ENCODE assay signal across 14 cellular contexts in genomic region chr2:153770359-153770991, GRCh38.
DNase-seq lines count a peak whose midpoint lies in the region; ATAC-seq, FAIRE-seq and TF ChIP-seq lines count a peak whose summit lies in the region.
"Had no signal": no experiment of that assay in that cellular context is flagged by ENCODE, and none has a peak within 500 bp of the region (broad histone marks: within the 10 kb centered on the region; RNA-seq: fewer than 3 reads in every experiment).

No MANE protein-coding gene starts in this region.

- H3K4me1 Mint-ChIP-seq in neural crest cell = no peaks in the 10 kb centered on the region
- H3K4me1 Mint-ChIP-seq: CD8-positive, alpha-beta memory T cell; naive thymus-derived CD4-positive, alpha-beta T cell had no signal

- H4K20me1 ChIP-seq in GM12878 (ENCODE audit: control insufficient read depth, insufficient read depth) = no peaks in the 10 kb centered on the region

- 47% methylated on average over 4 of the region's 4 CpGs for WGBS in GM12878 (ENCODE audit: insufficient coverage, insufficient replicate concordance, low lambda C conversion rate, missing lambda C conversion rate)
- 42 to 52% methylated on average over 4 of the region's 4 CpGs for WGBS in sigmoid colon, 2 donors

- H3K9me3 ChIP-seq in GM12878 (replicated peaks; ENCODE audit: control insufficient read depth, insufficient read depth, low read length) (no peaks in the 10 kb centered on the region), sigmoid colon (peaks cover 0 to 7% (median 4%) of the 10 kb centered on the region in 4 donors)

- H3K27me3 ChIP-seq in GM12878 (replicated peaks in 1 of 2; ENCODE audit: control insufficient read depth in 2 of 2, insufficient read depth in 2 of 2, low read length in 1 of 2) = no peaks in the 10 kb centered on the region
- no peaks in the 10 kb centered on the region for H3K27me3 ChIP-seq in sigmoid colon

- H3K4me1 ChIP-seq in GM12878 (ENCODE audit: control insufficient read depth, insufficient read depth, low read length) (no peaks in the 10 kb centered on the region), sigmoid colon (no peaks in the 10 kb centered on the region)

- H3K9me3 Mint-ChIP-seq in neural crest cell = peaks cover 22% of the 10 kb centered on the region

- H3K27ac ChIP-seq in GM12878 (ENCODE audit: control insufficient read depth, insufficient read depth) = no peak overlapping the region
- no peak overlapping the region for H3K27ac ChIP-seq in sigmoid colon

- H3K4me2 ChIP-seq in GM12878 (ENCODE audit: control insufficient read depth, insufficient read depth) = no peak overlapping the region

- DNase-seq in GM10266 (ENCODE audit: extremely low spot score) (no peak), GM12878 (ENCODE audit: low read depth, low spot score) (no peak), neural crest cell (ENCODE audit: low read depth, low spot score) (no peak), sigmoid colon (no peak)
- DNase-seq: CD8-positive, alpha-beta memory T cell; naive thymus-derived CD4-positive, alpha-beta T cell; NCI-H1694 had no signal

- H3K9ac ChIP-seq in GM12878 (ENCODE audit: control insufficient read depth, insufficient read depth, low read length) = no peak overlapping the region

- no peak overlapping the region for H2AFZ ChIP-seq in GM12878 (ENCODE audit: control insufficient read depth, low read depth, low read length)

- H3K36me3 ChIP-seq in GM12878 (ENCODE audit: control insufficient read depth in 2 of 2, insufficient read depth in 2 of 2, low read length in 1 of 2) = no peaks in the 10 kb centered on the region
- H3K36me3 ChIP-seq in sigmoid colon = no peaks in the 10 kb centered on the region

- no peak for FAIRE-seq in GM12878 (lab: Jason Lieb, UNC)
- FAIRE-seq: colon, GM19239 had no signal

- RAD21 ChIA-PET in GM12878 (lab: Charles Lee; ENCODE audit: unreplicated experiment) = no interaction called here

- TF ChIP-seq POLR2A in GM12878 (IDR thresholded peaks at IDR 0.05; ENCODE audit: low read depth, low read length) (no peak), sigmoid colon (IDR thresholded peaks at IDR 0.05) (no peak)

- peaks cover 15% of the 10 kb centered on the region for H3K36me3 Mint-ChIP-seq in neural crest cell (ENCODE audit: low read depth)
- H3K36me3 Mint-ChIP-seq: CD8-positive, alpha-beta memory T cell had no signal

- TF ChIP-seq RAD21 in Ishikawa (IDR thresholded peaks at IDR 0.05; ENCODE audit: low read depth) (peak; percentile 83), GM12878 (IDR thresholded peaks at IDR 0.05; ENCODE audit: insufficient read depth, low read depth, low read length) (no peak)

- SMC1A ChIA-PET in GM12878 (lab: Charles Lee; ENCODE audit: uncharacterized antibody, unreplicated experiment) = no interaction called here

- H3K79me2 ChIP-seq in GM12878 (ENCODE audit: control insufficient read depth, insufficient read depth, low read length) = no peaks in the 10 kb centered on the region

- in situ Hi-C loops in GM12878 (cut with MboI) = no loop called here

- H3K27ac Mint-ChIP-seq in neural crest cell (ENCODE audit: unreplicated experiment) = no peak overlapping the region
- H3K27ac Mint-ChIP-seq: activated naive CD8-positive, alpha-beta T cell; CD8-positive, alpha-beta memory T cell; naive thymus-derived CD4-positive, alpha-beta T cell had no signal

- POLR2A ChIA-PET in GM12878 (lab: Charles Lee) = no interaction called here

- BruUV-seq in GM12878 (replicated peaks; lab: Mats Ljungman, UMichigan) = no TSS peak

- H3K27me3 Mint-ChIP-seq in neural crest cell (ENCODE audit: low read depth) = no peaks in the 10 kb centered on the region
- H3K27me3 Mint-ChIP-seq: activated naive CD8-positive, alpha-beta T cell; CD8-positive, alpha-beta memory T cell; naive thymus-derived CD4-positive, alpha-beta T cell had no signal

- intact Hi-C loops in GM12878 (cut with micrococcal nuclease; ENCODE audit: unreplicated experiment) = no loop called here
- intact Hi-C loops in sigmoid colon (cut with DNase I) = no loop called here

- no peak overlapping the region for H3K4me3 Mint-ChIP-seq in neural crest cell
- H3K4me3 Mint-ChIP-seq: activated naive CD8-positive, alpha-beta T cell; CD8-positive, alpha-beta memory T cell; naive thymus-derived CD4-positive, alpha-beta T cell had no signal

- TF ChIP-seq EP300 in Ishikawa (IDR thresholded peaks at IDR 0.05; ENCODE audit: borderline replicate concordance) = no peak
- TF ChIP-seq EP300 in GM12878 (IDR thresholded peaks at IDR 0.05; ENCODE audit: borderline replicate concordance in 1 of 2, control insufficient read depth in 1 of 2, low read depth in 2 of 2, low read length in 2 of 2) = no peak
- TF ChIP-seq EP300 in sigmoid colon (IDR thresholded peaks at IDR 0.05) = no peak

- ATAC-seq in GM12878 (peak; percentile 57), GM21529 (IDR thresholded peaks at IDR 0.05; ENCODE audit: unreplicated experiment) (no peak), GM18502 (IDR thresholded peaks at IDR 0.05; ENCODE audit: poor library complexity, unreplicated experiment) (no peak)
- ATAC-seq: naive thymus-derived CD4-positive, alpha-beta T cell; sciatic nerve had no signal

- CTCF ChIA-PET in GM12878 (lab: Yijun Ruan, JAX) = interaction anchor here (1.4 kb wide), 1 partner anchor 17 kb away, joined by 4 read pairs; no protein-coding TSS in a partner anchor

- H3K4me3 ChIP-seq in GM12878 (no peak overlapping the region), sigmoid colon (no peak overlapping the region)

- TF ChIP-seq CTCF in GM10266 (IDR thresholded peaks at IDR 0.05; ENCODE audit: control insufficient read depth, insufficient read depth, low read depth, missing control alignments) (peak; percentile 10), GM12878 (IDR thresholded peaks at IDR 0.05 in 2 of 3, conservative IDR thresholded peaks at IDR 0.05 in 1 of 3; ENCODE audit: control insufficient read depth in 2 of 3, extremely low read depth in 1 of 3, insufficient read depth in 1 of 3, low read depth in 3 of 3, low read length in 3 of 3) (no peak; a peak in 1 of 6 replicates), neural crest cell (conservative IDR thresholded peaks at IDR 0.05) (peak; percentile 47), sigmoid colon (IDR thresholded peaks at IDR 0.05) (no peak)

TF ChIP-seq in Ishikawa, 13 proteins besides CTCF, POLR2A, EP300 and RAD21:
- TF ChIP-seq NFIC (IDR thresholded peaks at IDR 0.05) = no peak
- TF ChIP-seq FOXM1 (IDR thresholded peaks at IDR 0.05; ENCODE audit: borderline replicate concordance, low read depth) = no peak

TF ChIP-seq in GM12878, 131 proteins besides CTCF, POLR2A, EP300 and RAD21:
- TF ChIP-seq TCF3 (IDR thresholded peaks at IDR 0.05; ENCODE audit: borderline replicate concordance, insufficient read depth, low read depth, low read length) (no peak), RAD51 (IDR thresholded peaks at IDR 0.05) (no peak), ZNF274 (IDR thresholded peaks at IDR 0.05; ENCODE audit: insufficient read depth, insufficient read length) (no peak), CHD2 (IDR thresholded peaks at IDR 0.05; ENCODE audit: borderline replicate concordance, low read depth, low read length) (no peak), BCL11A (IDR thresholded peaks at IDR 0.05; ENCODE audit: low read depth, low read length) (no peak), PAX5 (IDR thresholded peaks at IDR 0.05; ENCODE audit: borderline replicate concordance, low read depth, low read length) (no peak), MYC (IDR thresholded peaks at IDR 0.05; ENCODE audit: insufficient read depth, insufficient read length, insufficient replicate concordance, low read length, severe bottlenecking) (no peak), E2F4 (IDR thresholded peaks at IDR 0.05; ENCODE audit: low read depth, low read length) (no peak), SREBF2 (IDR thresholded peaks at IDR 0.05; ENCODE audit: low read length) (no peak), RCOR1 (conservative IDR thresholded peaks at IDR 0.05; ENCODE audit: low read depth, low read length) (no peak), SPI1 (IDR thresholded peaks at IDR 0.05; ENCODE audit: borderline replicate concordance, insufficient read depth, low read depth, low read length) (no peak), BHLHE40 (IDR thresholded peaks at IDR 0.05; ENCODE audit: borderline replicate concordance in 1 of 2, low read depth in 2 of 2, low read length in 1 of 2) (no peak), MAX (IDR thresholded peaks at IDR 0.05; ENCODE audit: low read depth, low read length) (no peak), YY1 (IDR thresholded peaks at IDR 0.05; ENCODE audit: low read depth, low read length) (no peak), ESRRA (IDR thresholded peaks at IDR 0.05; ENCODE audit: low read length) (no peak)

Comparison
In these comparisons a context has a peak if more than half of its experiments do, and no peak if none do; other contexts are left out.
1. CTCF ChIP-seq: peak in GM10266 (single experiment) and neural crest cell (single experiment); none in GM12878 (0 of 3) and sigmoid colon (0 of 4).